Comparison of ENCODE assay signal across 9 cellular contexts in genomic region chr2:126655066-126655465, GRCh38. TPM values are rescaled to one million over a fixed set of nuclear protein-coding genes. Genes with fewer than 3 reads are reported as not detected.
DNase-seq lines count a peak whose midpoint lies in the region; ATAC-seq and TF ChIP-seq lines count a peak whose summit lies in the region.
"Had no signal": no experiment of that assay in that cellular context is flagged by ENCODE, and none has a peak within 500 bp of the region (broad histone marks: within the 10 kb centered on the region; RNA-seq: fewer than 3 reads in every experiment).

No MANE protein-coding gene starts in this region.

- H3K4me1 Mint-ChIP-seq in type B pancreatic cell (ENCODE audit: unreplicated experiment): peaks cover 42% of the 10 kb centered on the region

- H3K36me3 Mint-ChIP-seq in type B pancreatic cell: no peaks in the 10 kb centered on the region

- ATAC-seq in HG02642 (IDR thresholded peaks at IDR 0.05; ENCODE audit: poor library complexity, unreplicated experiment): no peak

- peak; percentile 50 for DNase-seq in activated effector memory CD4-positive, alpha-beta T cell treated with anti-CD3 and anti-CD28 coated beads, Interleukin-2, amount 50 U/mL, for 16 hours
- no peak for DNase-seq in activated effector memory CD4-positive, alpha-beta T cell treated with Interleukin-2 at 50 U/mL for 16 hours
- peak; percentile 8 for DNase-seq in amniotic epithelial cell (ENCODE audit: low read depth)
- DNase-seq in mesenteric fat pad (ENCODE audit: low spot score): peak; percentile 79
- peak; percentile 43 for DNase-seq in type B pancreatic cell (ENCODE audit: extremely low spot score, unreplicated experiment)
- no peak for DNase-seq in superior temporal gyrus (ENCODE audit: extremely low spot score)
- DNase-seq in D341Med (ENCODE audit: low spot score): no peak
- DNase-seq: SHP77 had no signal

- TF ChIP-seq CTCF in type B pancreatic cell (conservative IDR thresholded peaks at IDR 0.05): no peak

- no peaks in the 10 kb centered on the region for H3K9me3 Mint-ChIP-seq in type B pancreatic cell

- peaks cover 12% of the 10 kb centered on the region for H3K27me3 Mint-ChIP-seq in type B pancreatic cell

- peak overlapping the region; percentile 94 for H3K4me3 Mint-ChIP-seq in type B pancreatic cell

- peak overlapping the region; percentile 80 for H3K27ac Mint-ChIP-seq in type B pancreatic cell

RNA-seq across cellular contexts. Expression of gene GYPC, which starts 0.9 kb away (rescaled TPM):
- total RNA-seq in mesenteric fat pad (175 TPM), type B pancreatic cell (ENCODE audit: low replicate concordance) (13.3 and 45.5 TPM in 2 replicates)

Comparison
In these comparisons a context has a peak if more than half of its experiments do, and no peak if none do; other contexts are left out.
1. DNase-seq: peak in activated effector memory CD4-positive, alpha-beta T cell treated with anti-CD3 and anti-CD28 coated beads, Interleukin-2, amount 50 U/mL, for 16 hours (single experiment), amniotic epithelial cell (single experiment), mesenteric fat pad (single experiment) and type B pancreatic cell (single experiment); none in activated effector memory CD4-positive, alpha-beta T cell treated with Interleukin-2 at 50 U/mL for 16 hours (single experiment), superior temporal gyrus (single experiment) and D341Med (single experiment).